In the genomic region with DNA sequence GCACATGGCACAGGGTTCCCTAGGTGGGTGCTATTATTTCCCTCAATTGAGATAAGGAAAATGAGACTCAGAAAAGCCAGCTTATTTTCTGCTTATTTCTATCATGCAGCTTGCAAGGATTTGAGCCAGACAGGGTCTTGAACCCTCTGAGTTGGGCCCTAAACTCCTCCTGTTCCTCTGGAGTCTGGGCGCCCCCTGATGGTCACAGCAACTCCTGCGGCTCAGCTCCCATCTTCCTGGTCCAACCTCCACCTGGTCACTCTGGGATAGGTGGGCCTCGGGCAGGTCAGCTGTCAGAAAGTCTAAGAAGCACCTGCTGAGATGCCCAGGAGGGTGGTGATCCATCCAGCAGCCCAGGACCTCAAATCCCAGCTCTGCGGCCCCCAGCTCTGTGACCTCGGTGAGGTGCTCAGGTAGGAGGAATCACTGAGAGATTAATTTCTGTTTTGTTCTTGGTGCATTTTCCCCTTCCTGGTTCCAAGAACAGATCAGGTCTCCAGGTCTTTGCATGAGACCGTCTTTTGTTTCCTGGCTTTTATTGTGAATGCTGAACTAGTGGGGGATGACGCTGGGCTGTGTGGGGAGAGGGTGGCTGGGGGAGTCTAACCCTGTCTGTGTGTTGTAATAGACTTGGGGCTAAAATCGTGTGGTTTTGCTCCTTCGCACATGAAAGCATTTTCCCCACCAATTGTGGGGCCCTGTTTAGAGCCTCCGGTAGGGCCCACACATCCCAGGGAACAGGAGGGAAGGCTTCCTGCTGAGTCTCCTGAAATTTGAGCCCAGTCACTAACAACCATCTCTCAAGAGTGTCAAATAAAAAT, we compare ENCODE assay signal across 8 cellular contexts. TPM values are rescaled to one million over a fixed set of nuclear protein-coding genes. Genes with fewer than 3 reads are reported as not detected.
DNase-seq lines count a peak whose midpoint lies in the region; ATAC-seq, FAIRE-seq and TF ChIP-seq lines count a peak whose summit lies in the region.

No MANE protein-coding gene starts in this region.

- H3K27me3 Mint-ChIP-seq in activated CD4-positive, alpha-beta memory T cell treated with anti-CD3 and anti-CD28 coated beads for 36 hours: peaks cover 4% of the 10 kb centered on the region

- H3K4me1 ChIP-seq in A549: peaks cover 13% of the 10 kb centered on the region; the same call in 2 of the 3 replicates

- no peaks in the 10 kb centered on the region for H3K27me3 ChIP-seq in kidney epithelial cell (ENCODE audit: control insufficient read depth, insufficient read depth, low read length)

- H3K27ac ChIP-seq in A549: no peak overlapping the region

- POLR2A ChIA-PET in A549 (lab: Yijun Ruan, JAX): no interaction called here
- POLR2A ChIA-PET in activated CD4-positive, alpha-beta memory T cell treated with anti-CD3 and anti-CD28 coated beads for 36 hours (lab: Charles Lee): no interaction called here

- CTCF ChIA-PET in A549 (lab: Yijun Ruan, JAX): interaction anchor here (0.6 to 9.0 kb wide), 40 partner anchors 9 to 673 kb away, joined by 3 to 288 read pairs (median 3); no protein-coding TSS in a partner anchor
- CTCF ChIA-PET in activated CD4-positive, alpha-beta memory T cell treated with anti-CD3 and anti-CD28 coated beads for 36 hours (lab: Charles Lee): interaction anchor here (0.5 to 2.1 kb wide), 6 partner anchors 33 to 511 kb away, joined by 3 to 8 read pairs (median 4); no protein-coding TSS in a partner anchor

- no peak overlapping the region for H3K27ac Mint-ChIP-seq in activated CD4-positive, alpha-beta memory T cell treated with anti-CD3 and anti-CD28 coated beads for 36 hours

- intact Hi-C loops in activated CD4-positive, alpha-beta memory T cell treated with anti-CD3 and anti-CD28 coated beads for 36 hours (cut with micrococcal nuclease): loop anchor here (10.0 kb wide), 1 partner anchor 92 kb away; no protein-coding TSS in a partner anchor

- peak; percentile 83 to 84 for TF ChIP-seq RAD21 in A549 (conservative IDR thresholded peaks at IDR 0.05 in 1 of 2, IDR thresholded peaks at IDR 0.05 in 1 of 2)

- no peaks in the 10 kb centered on the region for H3K9me3 ChIP-seq in A549

- no peak overlapping the region for H3K4me3 ChIP-seq in A549
- H3K4me3 ChIP-seq in kidney epithelial cell (ENCODE audit: low read depth, low read length): no peak overlapping the region

- H3K4me3 Mint-ChIP-seq in activated CD4-positive, alpha-beta memory T cell treated with anti-CD3 and anti-CD28 coated beads for 36 hours: no peak overlapping the region

- DNase-seq in A549 (ENCODE audit: low read depth in 1 of 2, low spot score in 1 of 2): peak; percentile 51 to 67
- DNase-seq in GM10266 (ENCODE audit: extremely low spot score): peak; percentile 57
- peak; percentile 31 to 49 for DNase-seq in NCI-H1930 (lab: John Stamatoyannopoulos, UW)
- peak; percentile 52 for DNase-seq in activated CD4-positive, alpha-beta memory T cell treated with anti-CD3 and anti-CD28 coated beads for 36 hours
- DNase-seq in kidney epithelial cell (ENCODE audit: low read depth): no peak
- no peak for DNase-seq in cerebellum (ENCODE audit: low spot score)
- no peak for DNase-seq in T-helper 9 cell

- no peak overlapping the region for H3K4me2 ChIP-seq in A549

- H3K9me3 Mint-ChIP-seq in activated CD4-positive, alpha-beta memory T cell treated with anti-CD3 and anti-CD28 coated beads for 36 hours: no peaks in the 10 kb centered on the region

- peak; percentile 73 for TF ChIP-seq CTCF in A549 (IDR thresholded peaks at IDR 0.05)
- peak; percentile 72 for TF ChIP-seq CTCF in GM10266 (IDR thresholded peaks at IDR 0.05; ENCODE audit: control insufficient read depth, insufficient read depth, low read depth, missing control alignments)
- peak; percentile 75 for TF ChIP-seq CTCF in kidney epithelial cell (IDR thresholded peaks at IDR 0.05; ENCODE audit: insufficient read depth, low read length, poor library complexity, severe bottlenecking)

- WGBS in A549 (ENCODE audit: missing lambda C conversion rate): 28% methylated on average over 10 of the region's 10 CpGs

- no peaks in the 10 kb centered on the region for H3K36me3 Mint-ChIP-seq in activated CD4-positive, alpha-beta memory T cell treated with anti-CD3 and anti-CD28 coated beads for 36 hours

- no peak for TF ChIP-seq POLR2A in A549 (IDR thresholded peaks at IDR 0.05; ENCODE audit: low read length)

- peaks cover 2% of the 10 kb centered on the region for H3K4me1 Mint-ChIP-seq in activated CD4-positive, alpha-beta memory T cell treated with anti-CD3 and anti-CD28 coated beads for 36 hours (ENCODE audit: low read depth)

- no peak for FAIRE-seq in A549 (lab: Jason Lieb, UNC)

- peak; percentile 62 to 79; a peak in 5 of 6 replicates for ATAC-seq in A549
- no peak for ATAC-seq in HG02973 (IDR thresholded peaks at IDR 0.05; ENCODE audit: unreplicated experiment)

- no peaks in the 10 kb centered on the region for H3K36me3 ChIP-seq in kidney epithelial cell (ENCODE audit: control insufficient read depth, insufficient read depth, low read length)

- no peak for TF ChIP-seq EP300 in A549 (IDR thresholded peaks at IDR 0.05)

TF ChIP-seq in A549, 52 proteins besides CTCF, POLR2A, EP300 and RAD21:
- TF ChIP-seq SMC3 (IDR thresholded peaks at IDR 0.05): peak; percentile 80
- TF ChIP-seq FOSL2 (IDR thresholded peaks at IDR 0.05): no peak
- TF ChIP-seq FOSL2 (CRISPR knock-in tag; IDR thresholded peaks at IDR 0.05): no peak
TF ChIP-seq in A549: peak in this region for 1.

RNA-seq across cellular contexts. Expression of gene TMEM130, which starts 32.8 kb away (rescaled TPM):
- polyA plus RNA-seq in A549 (2011; rRNA removed): 0.25 and 0.67 TPM in 2 replicates
- 0.19 and 0.35 TPM in 2 replicates for polyA plus RNA-seq in A549 (2012; cell fraction: cytosol; rRNA removed)
- 0.83 and 0.93 TPM in 2 replicates for polyA plus RNA-seq in A549 (2012; cell fraction: nucleus; rRNA removed)
- polyA plus RNA-seq in A549 (2017; fragmentation: RNase III; extraction: RNeasy Plus Mini Kit Qiagen cat#74134 plus additional on column Dnase treatment): 0.35 to 0.44 TPM (median 0.41 TPM) in 3 replicates
- 0.17 and 0.29 TPM in 2 replicates for polyA minus RNA-seq in A549 (2011; rRNA and poly(A)+ RNA removed)
- total RNA-seq in activated CD4-positive, alpha-beta memory T cell treated with anti-CD3 and anti-CD28 coated beads for 36 hours: not detected
- 0.14 and 0.33 TPM in 2 replicates for total RNA-seq in kidney epithelial cell
- 7.6 TPM for total RNA-seq in cerebellum

RNA-seq across cellular contexts. Expression of gene TRRAP, which starts 41.3 kb away (rescaled TPM):
- polyA plus RNA-seq in A549 (2011; rRNA removed) (22.1 and 28.5 TPM in 2 replicates), A549 (2017; fragmentation: RNase III; extraction: RNeasy Plus Mini Kit Qiagen cat#74134 plus additional on column Dnase treatment) (10.8 to 13.0 TPM (median 12.2 TPM) in 3 replicates)
- polyA plus RNA-seq in A549 (2012; cell fraction: cytosol; rRNA removed): 16.6 and 20.2 TPM in 2 replicates
- polyA plus RNA-seq in A549 (2012; cell fraction: nucleus; rRNA removed): 38.7 and 39.6 TPM in 2 replicates
- polyA minus RNA-seq in A549 (2011; rRNA and poly(A)+ RNA removed): 63.0 and 76.4 TPM in 2 replicates
- total RNA-seq in activated CD4-positive, alpha-beta memory T cell treated with anti-CD3 and anti-CD28 coated beads for 36 hours: 10 to 100 TPM; 44.3 to 48.7 TPM
- total RNA-seq in kidney epithelial cell (35.1 and 40.8 TPM in 2 replicates), cerebellum (46.9 TPM)

Comparison
In these comparisons a context has a peak if more than half of its experiments do, and no peak if none do; other contexts are left out.
1. DNase-seq: peak in A549 (2 of 2), GM10266 (single experiment), NCI-H1930 (2 of 2) and activated CD4-positive, alpha-beta memory T cell treated with anti-CD3 and anti-CD28 coated beads for 36 hours (single experiment); none in kidney epithelial cell (single experiment), cerebellum (single experiment) and T-helper 9 cell (single experiment).
2. Peak in every context shown above with its lines, with median percentiles within 50 percentile points of each other: CTCF ChIP-seq.